In genomic region chr2:97704989-97705388, GRCh38 we compare ENCODE assay signal across 16 cellular contexts. TPM values are rescaled to one million over a fixed set of nuclear protein-coding genes. Genes with fewer than 3 reads are reported as not detected.
"Had no signal": no experiment of that assay in that cellular context is flagged by ENCODE, and none has a peak within 500 bp of the region (broad histone marks: within the 10 kb centered on the region; RNA-seq: fewer than 3 reads in every experiment).

No MANE protein-coding gene starts in this region.

- H3K4me2 ChIP-seq: hepatocyte had no signal

- H2AFZ ChIP-seq: hepatocyte had no signal

- H3K36me3 Mint-ChIP-seq: naive B cell had no signal

- H3K9me3 ChIP-seq: sigmoid colon, upper lobe of left lung had no signal

- H3K4me3 Mint-ChIP-seq: naive B cell, nephron had no signal

- ATAC-seq: left cardiac atrium, left ventricle myocardium superior had no signal

- H3K27ac Mint-ChIP-seq: nephron had no signal

- H3K79me2 ChIP-seq: hepatocyte had no signal

- H3K4me1 ChIP-seq: sigmoid colon, upper lobe of left lung had no signal

- H3K36me3 ChIP-seq: sigmoid colon, upper lobe of left lung had no signal

- FAIRE-seq: kidney had no signal

- H3K27ac ChIP-seq: dorsolateral prefrontal cortex, hepatocyte, sigmoid colon, skin epidermis, upper lobe of left lung had no signal

- H3K27me3 ChIP-seq: hepatocyte, sigmoid colon, upper lobe of left lung had no signal

- H3K9me3 Mint-ChIP-seq: naive B cell, nephron had no signal

- H3K4me3 ChIP-seq: dorsolateral prefrontal cortex, hepatocyte, lung, sigmoid colon, skin epidermis, upper lobe of left lung had no signal

- DNase-seq: cortex of kidney; effector CD8-positive, alpha-beta T cell; kidney; left cardiac atrium; left ventricle myocardium superior; mesenchymal stem cell; naive B cell; sigmoid colon; stimulated activated naive CD4-positive, alpha-beta T cell; upper lobe of left lung had no signal

RNA-seq across cellular contexts. Expression of gene ZAP70, which starts 8.4 kb away (rescaled TPM):
- total RNA-seq: pulmonary artery endothelial cell had no signal
